ENCODE assay signal across 19 cellular contexts in genomic region chr1:1625404-1625775, GRCh38. TPM values are rescaled to one million over a fixed set of nuclear protein-coding genes. Genes with fewer than 3 reads are reported as not detected.
"Had no signal": no experiment of that assay in that cellular context is flagged by ENCODE, and none has a peak within 500 bp of the region (broad histone marks: within the 10 kb centered on the region; RNA-seq: fewer than 3 reads in every experiment).

No MANE protein-coding gene starts in this region.

- H3K4me1 ChIP-seq: pancreas had no signal

- H3K36me3 Mint-ChIP-seq: natural killer cell treated with Interleukin-12 subunit alpha and Interleukin-12 subunit beta and Interleukin-15 and Interleukin-18, amount 100 ng/mL, for 72 hours had no signal

- H3K27ac ChIP-seq: epithelial cell of prostate, neutrophil, pancreas, skin epidermis, tibial nerve, vagina, WERI-Rb-1 had no signal

- H3K4me3 Mint-ChIP-seq: activated CD8-positive, alpha-beta T cell treated with anti-CD3 and anti-CD28 coated beads, Interleukin-2, amount 10 ng/mL, durations not matched to agents 7 days and 5 days; activated naive CD4-positive, alpha-beta T cell treated with anti-CD3 and anti-CD28 coated beads for 36 hours; activated T-cell treated with anti-CD3 and anti-CD28 coated beads, Interleukin-2, amount 50 U/mL, for 4 hours; memory B cell; natural killer cell treated with Interleukin-12 subunit alpha and Interleukin-12 subunit beta and Interleukin-15 and Interleukin-18, amount 100 ng/mL, for 72 hours; stimulated activated effector memory CD8-positive, alpha-beta T cell treated with anti-CD3 and anti-CD28 coated beads, Interleukin-12 subunit alpha, Interleukin-12 subunit beta, amount 100 ng/mL, for 72 hours; stimulated activated naive CD8-positive, alpha-beta T cell treated with anti-CD3 and anti-CD28 coated beads, Interleukin-15, amount 100 ng/mL, for 72 hours had no signal

- ATAC-seq: activated CD8-positive, alpha-beta T cell treated with anti-CD3 and anti-CD28 coated beads, Interleukin-2, amount 10 ng/mL, durations not matched to agents 7 days and 5 days; activated T-cell treated with anti-CD3 and anti-CD28 coated beads, Interleukin-2, amount 50 U/mL, for 4 hours; natural killer cell treated with Interleukin-12 subunit alpha and Interleukin-12 subunit beta and Interleukin-15 and Interleukin-18, amount 100 ng/mL, for 72 hours; pancreas; stimulated activated effector memory CD8-positive, alpha-beta T cell treated with anti-CD3 and anti-CD28 coated beads, Interleukin-12 subunit alpha, Interleukin-12 subunit beta, amount 100 ng/mL, for 72 hours; stimulated activated naive CD8-positive, alpha-beta T cell treated with anti-CD3 and anti-CD28 coated beads, Interleukin-15, amount 100 ng/mL, for 72 hours had no signal

- H3K4me3 ChIP-seq: pancreas, skin epidermis, tibial nerve, vagina had no signal

- DNase-seq: activated CD4-positive, alpha-beta T cell treated with anti-CD3 and anti-CD28 coated beads for 1 hour; activated CD4-positive, alpha-beta T cell treated with anti-CD3 and anti-CD28 coated beads, Interleukin-2, amount 50 U/mL, for 1 hour; activated CD8-positive, alpha-beta T cell treated with anti-CD3 and anti-CD28 coated beads, Interleukin-2, amount 10 ng/mL, durations not matched to agents 7 days and 5 days; activated naive CD4-positive, alpha-beta T cell treated with anti-CD3 and anti-CD28 coated beads for 36 hours; activated T-cell treated with anti-CD3 and anti-CD28 coated beads, Interleukin-2, amount 50 U/mL, for 4 hours; stimulated activated CD4-positive, alpha-beta T cell treated with anti-CD3 and anti-CD28 coated beads, Interleukin-2, amount 100 ng/mL, for 24 hours; stimulated activated naive CD8-positive, alpha-beta T cell treated with anti-CD3 and anti-CD28 coated beads, Interleukin-15, amount 100 ng/mL, for 72 hours; T-helper 1 cell; WERI-Rb-1 had no signal

- H3K9me3 ChIP-seq: neutrophil, pancreas, tibial nerve, vagina had no signal

- H3K9me3 Mint-ChIP-seq: activated naive CD4-positive, alpha-beta T cell treated with anti-CD3 and anti-CD28 coated beads for 36 hours; activated T-cell treated with anti-CD3 and anti-CD28 coated beads, Interleukin-2, amount 50 U/mL, for 4 hours; memory B cell; natural killer cell treated with Interleukin-12 subunit alpha and Interleukin-12 subunit beta and Interleukin-15 and Interleukin-18, amount 100 ng/mL, for 72 hours; stimulated activated effector memory CD8-positive, alpha-beta T cell treated with anti-CD3 and anti-CD28 coated beads, Interleukin-12 subunit alpha, Interleukin-12 subunit beta, amount 100 ng/mL, for 72 hours; stimulated activated naive CD8-positive, alpha-beta T cell treated with anti-CD3 and anti-CD28 coated beads, Interleukin-15, amount 100 ng/mL, for 72 hours had no signal

- H3K27me3 Mint-ChIP-seq: natural killer cell treated with Interleukin-12 subunit alpha and Interleukin-12 subunit beta and Interleukin-15 and Interleukin-18, amount 100 ng/mL, for 72 hours had no signal

- H3K36me3 ChIP-seq: vagina, WERI-Rb-1 had no signal

- H3K27ac Mint-ChIP-seq: activated naive CD4-positive, alpha-beta T cell treated with anti-CD3 and anti-CD28 coated beads for 36 hours; memory B cell; natural killer cell treated with Interleukin-12 subunit alpha and Interleukin-12 subunit beta and Interleukin-15 and Interleukin-18, amount 100 ng/mL, for 72 hours; stimulated activated effector memory CD8-positive, alpha-beta T cell treated with anti-CD3 and anti-CD28 coated beads, Interleukin-12 subunit alpha, Interleukin-12 subunit beta, amount 100 ng/mL, for 72 hours; stimulated activated naive CD8-positive, alpha-beta T cell treated with anti-CD3 and anti-CD28 coated beads, Interleukin-15, amount 100 ng/mL, for 72 hours had no signal

- H3K27me3 ChIP-seq: pancreas, vagina had no signal

RNA-seq across cellular contexts. Expression of gene MMP23B, which starts 6.6 kb away (rescaled TPM):
- polyA plus RNA-seq: keratinocyte had no signal
